Comparison of ENCODE assay signal across 17 cellular contexts in the genomic region with DNA sequence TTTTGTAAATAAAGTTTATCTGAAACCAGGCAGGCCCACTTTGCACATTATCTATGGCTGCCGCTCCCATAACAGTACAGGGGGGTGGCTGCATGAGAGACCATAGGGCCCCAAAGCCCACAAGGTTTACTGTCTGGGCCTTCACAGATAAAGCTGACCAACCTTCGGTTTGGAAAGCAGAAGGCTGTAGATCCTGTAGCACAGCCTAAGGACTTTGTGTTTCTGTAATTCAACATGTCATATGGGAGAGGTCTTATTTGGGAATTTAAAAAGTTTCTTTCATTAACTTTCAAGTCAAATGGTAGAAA.
"Had no signal": no experiment of that assay in that cellular context is flagged by ENCODE, and none has a peak within 500 bp of the region (broad histone marks: within the 10 kb centered on the region; RNA-seq: fewer than 3 reads in every experiment).

No MANE protein-coding gene starts in this region.

- H3K36me3 ChIP-seq: right lobe of liver, spleen, thoracic aorta, upper lobe of right lung had no signal

- H3K4me3 ChIP-seq: body of pancreas, mucosa of descending colon, right lobe of liver, spleen, thoracic aorta, upper lobe of right lung had no signal

- H3K27ac ChIP-seq: body of pancreas, right lobe of liver, spleen, thoracic aorta, upper lobe of right lung had no signal

- ATAC-seq: activated CD4-positive, CD25-positive, alpha-beta regulatory T cell treated with anti-CD3 and anti-CD28 coated beads, Interleukin-2, amount 50 U/mL, for 24 hours; body of pancreas; left lobe of liver; mucosa of descending colon; natural killer cell; upper lobe of right lung had no signal

- H3K27me3 ChIP-seq: body of pancreas, right lobe of liver, spleen, upper lobe of right lung had no signal

- H3K4me1 ChIP-seq: body of pancreas, right lobe of liver, upper lobe of right lung had no signal

- DNase-seq: activated naive CD8-positive, alpha-beta T cell treated with anti-CD3 and anti-CD28 coated beads for 36 hours; amygdala; body of pancreas; cortex of kidney; effector CD4-positive, alpha-beta T cell; foreskin fibroblast; mucosa of descending colon; natural killer cell; nucleus accumbens; posterior cingulate gyrus; right lobe of liver; spleen; T-helper 2 cell; upper lobe of right lung had no signal

- H3K9me3 ChIP-seq: body of pancreas, mucosa of descending colon, right lobe of liver, spleen, thoracic aorta, upper lobe of right lung had no signal
